8 cellular contexts compared by ENCODE assay signal in genomic region chr10:12234687-12235086, GRCh38. TPM values are rescaled to one million over a fixed set of nuclear protein-coding genes. Genes with fewer than 3 reads are reported as not detected.
DNase-seq lines count a peak whose midpoint lies in the region; ATAC-seq, FAIRE-seq and TF ChIP-seq lines count a peak whose summit lies in the region.
"Not testable (repeated sequence)": the region's sequence is repeated elsewhere in the genome, so short reads cannot be mapped to it uniquely, and the experiment has no call there.

No MANE protein-coding gene starts in this region.

- not testable (repeated sequence) for H3K9ac ChIP-seq in astrocyte (ENCODE audit: low read length); endothelial cell of umbilical vein (replicated peaks; ENCODE audit: extremely low read depth, insufficient read depth, low read length)

- H3K9me3 ChIP-seq in astrocyte (ENCODE audit: insufficient read depth, low read depth, low read length); endothelial cell of umbilical vein (replicated peaks; ENCODE audit: control insufficient read depth, insufficient read depth, low read length); thoracic aorta: not testable (repeated sequence)

- not testable (repeated sequence) for H3K4me1 ChIP-seq in GM23338 (ENCODE audit: insufficient read depth); astrocyte (ENCODE audit: insufficient read depth, low read length); endothelial cell of umbilical vein (ENCODE audit: control insufficient read depth, extremely low read depth, insufficient read depth, low read length)
- H3K4me1 ChIP-seq in thoracic aorta (ENCODE audit: control insufficient read depth in 1 of 2, low read depth in 2 of 2), result peaks cover 7 to 25% of the 10 kb centered on the region in 2 donors

- not testable (repeated sequence) for H2AFZ ChIP-seq in GM23338; astrocyte (ENCODE audit: low read depth, low read length); endothelial cell of umbilical vein (ENCODE audit: low read depth, low read length)

- H3K9me1 ChIP-seq in endothelial cell of umbilical vein (replicated peaks; ENCODE audit: control insufficient read depth, extremely low read depth, insufficient read depth, low read length), result not testable (repeated sequence)

- peaks cover 48% of the 10 kb centered on the region for H3K36me3 ChIP-seq in GM23338 (ENCODE audit: insufficient read depth)
- peaks cover 45% of the 10 kb centered on the region for H3K36me3 ChIP-seq in astrocyte (ENCODE audit: insufficient read depth, low read length)
- peaks cover 5 to 18% of the 10 kb centered on the region in 2 experiments for H3K36me3 ChIP-seq in endothelial cell of umbilical vein (ENCODE audit: control insufficient read depth in 2 of 2, extremely low read depth in 1 of 2, insufficient read depth in 2 of 2, low read length in 2 of 2)
- H3K36me3 ChIP-seq in thoracic aorta, result peaks cover 13% of the 10 kb centered on the region

- H3K4me3 Mint-ChIP-seq in GM23338; progenitor cell of endocrine pancreas (ENCODE audit: low read depth): not testable (repeated sequence)
- H3K4me3 Mint-ChIP-seq in astrocyte (ENCODE audit: unreplicated experiment), result peak overlapping the region; percentile 62

- dilution Hi-C loops in endothelial cell of umbilical vein (cut with MboI; ENCODE audit: extremely low pct_ligation_motif_present, low sequenced_read_pairs), result not testable (repeated sequence)

- BruUV-seq in endothelial cell of umbilical vein (replicated peaks; lab: Mats Ljungman, UMichigan), result not testable (repeated sequence)

- TF ChIP-seq POLR2A in endothelial cell of umbilical vein (IDR thresholded peaks at IDR 0.05; ENCODE audit: low read depth, low read length), result not testable (repeated sequence)

- not testable (repeated sequence) for H3F3A ChIP-seq in GM23338 (replicated peaks; ENCODE audit: low read depth)

- POLR2A ChIA-PET in endothelial cell of umbilical vein (lab: Charles Lee), result not testable (repeated sequence)

- FAIRE-seq in astrocyte (lab: Jason Lieb, UNC); endothelial cell of umbilical vein (lab: Jason Lieb, UNC): not testable (repeated sequence)

- H3K27me3 Mint-ChIP-seq in GM23338 (ENCODE audit: insufficient read depth, low read depth, poor library complexity); astrocyte (ENCODE audit: low read depth, unreplicated experiment); progenitor cell of endocrine pancreas: not testable (repeated sequence)

- not testable (repeated sequence) for ATAC-seq in GM23338; thoracic aorta (ENCODE audit: insufficient number of reproducible peaks, low FRiP score, low read depth)
- ATAC-seq in Right ventricle myocardium superior (ENCODE audit: poor library complexity) (peak; percentile 68), left cardiac atrium (peak; percentile 8 to 49)

- H3K9me3 Mint-ChIP-seq in GM23338; astrocyte (ENCODE audit: unreplicated experiment); progenitor cell of endocrine pancreas (ENCODE audit: low read depth): not testable (repeated sequence)

- not testable (repeated sequence) for H3K4me2 ChIP-seq in GM23338; astrocyte (ENCODE audit: low read length); endothelial cell of umbilical vein (ENCODE audit: insufficient read depth, low read length)

- H3K36me3 Mint-ChIP-seq in GM23338 (ENCODE audit: low read depth), result peaks cover 76% of the 10 kb centered on the region
- H3K36me3 Mint-ChIP-seq in astrocyte (ENCODE audit: low read depth, unreplicated experiment), result peaks cover 23% of the 10 kb centered on the region
- peaks cover 32% of the 10 kb centered on the region for H3K36me3 Mint-ChIP-seq in progenitor cell of endocrine pancreas (ENCODE audit: insufficient read depth)

- H3K9me2 ChIP-seq in GM23338 (ENCODE audit: insufficient read depth), result not testable (repeated sequence)

- TF ChIP-seq CTCF in GM23338 (conservative IDR thresholded peaks at IDR 0.05; ENCODE audit: low read depth in 2 of 2); astrocyte (IDR thresholded peaks at IDR 0.05; ENCODE audit: insufficient read depth, low read depth, low read length); endothelial cell of umbilical vein (IDR thresholded peaks at IDR 0.05; ENCODE audit: extremely low read depth in 1 of 2, insufficient read depth in 1 of 2, low read depth in 1 of 2, low read length in 2 of 2); progenitor cell of endocrine pancreas (IDR thresholded peaks at IDR 0.05; ENCODE audit: unreplicated experiment); thoracic aorta (IDR thresholded peaks at IDR 0.05): not testable (repeated sequence)

- not testable (repeated sequence) for DNase-seq in GM23338 (ENCODE audit: low spot score); astrocyte (ENCODE audit: low read depth); endothelial cell of umbilical vein (ENCODE audit: low read depth, low spot score); Right ventricle myocardium superior; left cardiac atrium; progenitor cell of endocrine pancreas (ENCODE audit: low spot score, unreplicated experiment); thoracic aorta (ENCODE audit: low spot score)

- intact Hi-C loops in endothelial cell of umbilical vein (cut with micrococcal nuclease); Right ventricle myocardium superior (cut with DNase I); left cardiac atrium (cut with DNase I): not testable (repeated sequence)

- CTCF ChIA-PET in endothelial cell of umbilical vein (lab: Charles Lee), result not testable (repeated sequence)

- H3K4me3 ChIP-seq in GM23338; astrocyte (ENCODE audit: insufficient read depth, low read depth, low read length); endothelial cell of umbilical vein (replicated peaks in 1 of 3; ENCODE audit: insufficient read depth in 1 of 3, low read depth in 1 of 3, low read length in 3 of 3); thoracic aorta: not testable (repeated sequence)

- H3K27me3 ChIP-seq in GM23338 (ENCODE audit: insufficient read depth); astrocyte (ENCODE audit: insufficient read depth, low read length); endothelial cell of umbilical vein (ENCODE audit: control insufficient read depth in 2 of 2, insufficient read depth in 2 of 2, low read length in 2 of 2); layer of hippocampus (ENCODE audit: control insufficient read depth, insufficient read depth, low read length); thoracic aorta (replicated peaks; ENCODE audit: insufficient read depth): not testable (repeated sequence)

- not testable (repeated sequence) for H4K20me1 ChIP-seq in GM23338 (replicated peaks; ENCODE audit: insufficient read depth); astrocyte (ENCODE audit: insufficient read depth, low read length); endothelial cell of umbilical vein (replicated peaks; ENCODE audit: control insufficient read depth, extremely low read depth, insufficient read depth, low read length)

- peak overlapping the region; percentile 66; the same call in 1 of the 2 replicates for H3K27ac Mint-ChIP-seq in GM23338
- peak overlapping the region; percentile 75 for H3K27ac Mint-ChIP-seq in astrocyte (ENCODE audit: unreplicated experiment)
- peak overlapping the region; percentile 77 for H3K27ac Mint-ChIP-seq in progenitor cell of endocrine pancreas

- H3K27ac ChIP-seq in GM23338 (ENCODE audit: low read depth), result not testable (repeated sequence)
- H3K27ac ChIP-seq in astrocyte (ENCODE audit: low read depth, low read length), result peak overlapping the region; percentile 51
- peak overlapping the region; percentile 52 for H3K27ac ChIP-seq in endothelial cell of umbilical vein (ENCODE audit: insufficient read depth, low read depth, low read length)
- H3K27ac ChIP-seq in layer of hippocampus (ENCODE audit: low read depth, low read length), result peak overlapping the region; percentile 21
- peak overlapping the region; percentile 35 to 76 for H3K27ac ChIP-seq in thoracic aorta

- not testable (repeated sequence) for H3K79me2 ChIP-seq in GM23338 (replicated peaks; ENCODE audit: insufficient read depth); astrocyte (ENCODE audit: insufficient read depth, low read length); endothelial cell of umbilical vein (ENCODE audit: control insufficient read depth, insufficient read depth, low read length)

- not testable (repeated sequence) for H3K4me1 Mint-ChIP-seq in GM23338; astrocyte (ENCODE audit: low read depth, unreplicated experiment); progenitor cell of endocrine pancreas (ENCODE audit: low read depth)

RNA-seq across cellular contexts. Expression of gene CDC123, which starts 38.7 kb away (rescaled TPM):
- 158 and 175 TPM in 2 replicates for total RNA-seq in GM23338 (2014; rRNA removed; shearing (Covaris generic))
- polyA plus RNA-seq in GM23338 (2016; fragmentation: Nextera tagmentation; extraction: Ambion mirVana) (164 and 179 TPM in 2 replicates), endothelial cell of umbilical vein (57.0 and 65.6 TPM in 2 replicates)
- total RNA-seq in astrocyte (107 and 110 TPM in 2 replicates), endothelial cell of umbilical vein (97.3 and 106 TPM in 2 replicates), Right ventricle myocardium superior (49.5 TPM), left cardiac atrium (10 to 100 TPM; 56.7 to 83.8 TPM), progenitor cell of endocrine pancreas (71.1 and 82.4 TPM in 2 replicates), thoracic aorta (100 to 1,000 TPM in 1 of 2 donors, 10 to 100 TPM in 1; 74.2 to 171 TPM)
- polyA plus RNA-seq in endothelial cell of umbilical vein (2011; cell fraction: cytosol; rRNA removed), result 128 and 139 TPM in 2 replicates
- polyA plus RNA-seq in endothelial cell of umbilical vein (2011; cell fraction: nucleus; rRNA removed), result 92.6 and 101 TPM in 2 replicates
- 126 and 154 TPM in 2 replicates for polyA plus RNA-seq in endothelial cell of umbilical vein (2012)
- polyA minus RNA-seq in endothelial cell of umbilical vein, result 263 and 290 TPM in 2 replicates
- 121 TPM for polyA minus RNA-seq in endothelial cell of umbilical vein (2011; cell fraction: cytosol; rRNA and poly(A)+ RNA removed)
- polyA minus RNA-seq in endothelial cell of umbilical vein (2011; cell fraction: nucleus; rRNA and poly(A)+ RNA removed), result 54.2 and 73.9 TPM in 2 replicates

RNA-seq across cellular contexts. Expression of gene NUDT5, which starts 39.0 kb away (rescaled TPM):
- total RNA-seq in GM23338 (2014; rRNA removed; shearing (Covaris generic)), result 94.3 and 107 TPM in 2 replicates
- polyA plus RNA-seq in GM23338 (2016; fragmentation: Nextera tagmentation; extraction: Ambion mirVana) (254 and 255 TPM in 2 replicates), endothelial cell of umbilical vein (67.9 and 87.8 TPM in 2 replicates)
- total RNA-seq in astrocyte (84.1 and 85.2 TPM in 2 replicates), endothelial cell of umbilical vein (81.8 and 89.0 TPM in 2 replicates), Right ventricle myocardium superior (10.0 TPM), left cardiac atrium (10 to 100 TPM; 19.6 to 24.3 TPM), progenitor cell of endocrine pancreas (56.5 and 63.3 TPM in 2 replicates), thoracic aorta (10 to 100 TPM; 44.7 to 53.9 TPM)
- polyA plus RNA-seq in endothelial cell of umbilical vein (2011; cell fraction: cytosol; rRNA removed), result 115 and 124 TPM in 2 replicates
- 66.5 and 79.9 TPM in 2 replicates for polyA plus RNA-seq in endothelial cell of umbilical vein (2011; cell fraction: nucleus; rRNA removed)
- polyA plus RNA-seq in endothelial cell of umbilical vein (2012), result 95.1 and 131 TPM in 2 replicates
- polyA minus RNA-seq in endothelial cell of umbilical vein, result 48.9 and 49.7 TPM in 2 replicates
- polyA minus RNA-seq in endothelial cell of umbilical vein (2011; cell fraction: cytosol; rRNA and poly(A)+ RNA removed), result 50.2 TPM
- polyA minus RNA-seq in endothelial cell of umbilical vein (2011; cell fraction: nucleus; rRNA and poly(A)+ RNA removed), result 25.1 and 41.3 TPM in 2 replicates
